12 cellular contexts compared by ENCODE assay signal in the genomic region with DNA sequence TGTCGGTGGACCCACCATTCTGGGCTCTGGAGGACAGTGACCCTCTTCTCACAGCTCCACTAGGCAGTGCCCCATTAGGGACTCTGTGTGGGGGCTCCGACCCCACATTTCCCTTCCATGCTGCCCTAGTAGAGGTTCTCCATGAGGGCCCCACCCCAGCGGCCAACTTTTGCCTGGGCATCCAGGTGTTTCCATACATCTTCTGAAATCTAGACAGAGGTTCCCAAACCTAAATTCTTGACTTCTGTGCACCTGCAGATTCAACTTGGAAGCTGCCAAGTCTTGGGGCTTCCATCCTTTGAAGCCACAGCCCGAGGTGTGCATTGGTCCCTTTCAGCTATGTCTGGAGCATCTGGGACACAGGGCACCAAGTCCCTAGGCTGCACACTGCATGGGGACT. TPM values are rescaled to one million over a fixed set of nuclear protein-coding genes. Genes with fewer than 3 reads are reported as not detected.
"Had no signal": no experiment of that assay in that cellular context is flagged by ENCODE, and none has a peak within 500 bp of the region (broad histone marks: within the 10 kb centered on the region; RNA-seq: fewer than 3 reads in every experiment).

No MANE protein-coding gene starts in this region.

RNA-seq across cellular contexts. Expression of gene HTR3B, which starts 25.1 kb away (rescaled TPM):
- total RNA-seq: subcutaneous adipose tissue, suprapubic skin, thoracic aorta, thyroid gland, tibial nerve, upper lobe of left lung, upper lobe of right lung, ureter, urinary bladder, uterus, vagina had no signal
- polyA plus RNA-seq: stomach, urinary bladder had no signal
